ENCODE assay signal across 18 cellular contexts in the genomic region with DNA sequence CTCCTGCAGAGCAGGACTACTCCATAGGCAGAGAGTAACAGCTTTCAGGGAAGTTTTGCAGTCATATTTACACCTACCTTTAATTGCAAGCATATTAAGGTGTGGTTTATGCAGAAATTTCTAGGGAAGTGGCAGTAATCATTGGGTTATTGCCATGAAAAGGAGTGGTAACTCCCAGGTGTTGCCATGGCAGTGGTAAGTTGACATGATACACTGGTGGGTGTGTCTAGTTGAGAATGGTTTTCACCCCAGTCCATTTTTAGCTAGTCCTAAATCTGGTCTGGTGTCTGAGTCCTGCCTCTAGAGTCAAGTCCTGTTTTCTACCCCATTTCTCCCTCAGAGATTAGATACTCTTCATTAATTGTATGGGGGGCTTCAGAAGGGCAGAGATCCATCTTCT.
DNase-seq lines count a peak whose midpoint lies in the region; ATAC-seq, FAIRE-seq and TF ChIP-seq lines count a peak whose summit lies in the region.
"Had no signal": no experiment of that assay in that cellular context is flagged by ENCODE, and none has a peak within 500 bp of the region (broad histone marks: within the 10 kb centered on the region; RNA-seq: fewer than 3 reads in every experiment).

No MANE protein-coding gene starts in this region.

- BruUV-seq in MCF 10A (replicated peaks; lab: Mats Ljungman, UMichigan) = no TSS peak

- H3K4me3 Mint-ChIP-seq in MCF 10A (ENCODE audit: unreplicated experiment) (no peak overlapping the region), glutamatergic neuron (ENCODE audit: unreplicated experiment) (no peak overlapping the region)
- H3K4me3 Mint-ChIP-seq: CD4-positive, alpha-beta memory T cell; GM23338; H9 had no signal

- no peaks in the 10 kb centered on the region for H3K4me1 Mint-ChIP-seq in MCF 10A (ENCODE audit: insufficient read depth, unreplicated experiment)
- no peaks in the 10 kb centered on the region for H3K4me1 Mint-ChIP-seq in glutamatergic neuron (ENCODE audit: low read depth, unreplicated experiment)

- H3K9me3 Mint-ChIP-seq in MCF 10A (ENCODE audit: unreplicated experiment) = peaks cover 21% of the 10 kb centered on the region
- H3K9me3 Mint-ChIP-seq in glutamatergic neuron (ENCODE audit: unreplicated experiment) = peaks cover 3% of the 10 kb centered on the region

- intact Hi-C loops in MCF 10A (cut with micrococcal nuclease) (no loop called here), breast epithelium (cut with DNase I; ENCODE audit: low total_unique reads) (no loop called here), left colon (cut with DNase I, micrococcal nuclease) (no loop called here)

- ATAC-seq in left colon = peak; percentile 60
- ATAC-seq: GM23338, HCT116 had no signal

- POLR2A ChIA-PET in MCF 10A (lab: Yijun Ruan, JAX) = interaction anchor here (0.9 kb wide), 1 partner anchor 94 kb away, joined by 4 read pairs; no protein-coding TSS in a partner anchor

- H3K27ac ChIP-seq in breast epithelium = no peak overlapping the region

- no peaks in the 10 kb centered on the region for H3K4me1 ChIP-seq in breast epithelium

- no peak overlapping the region for H3K4me3 ChIP-seq in breast epithelium
- H3K4me3 ChIP-seq in bronchial epithelial cell (ENCODE audit: low read depth, low read length) = no peak overlapping the region
- H3K4me3 ChIP-seq: GM23338 had no signal

- H3K27me3 Mint-ChIP-seq in MCF 10A (ENCODE audit: insufficient read depth, unreplicated experiment) (no peaks in the 10 kb centered on the region), glutamatergic neuron (ENCODE audit: unreplicated experiment) (peaks cover 1% of the 10 kb centered on the region)
- H3K27me3 Mint-ChIP-seq: CD4-positive, alpha-beta memory T cell had no signal

- DNase-seq in MCF 10A (ENCODE audit: unreplicated experiment) (peak; percentile 17), breast epithelium (ENCODE audit: low spot score in 2 of 2) (no peak), bronchial epithelial cell (ENCODE audit: low read depth) (peak; percentile 20), left colon (no peak), medulla oblongata (ENCODE audit: extremely low spot score) (no peak), glutamatergic neuron (no peak)
- DNase-seq: C1 segment of cervical spinal cord; Calu3; CD4-positive, alpha-beta memory T cell; COR-L47; DMS53; DMS79 treated with DMSO at 0.1 percent for 48 hours; GF-D8; H9 had no signal

- H3K9me3 ChIP-seq in breast epithelium = peaks cover 14 to 28% of the 10 kb centered on the region in 2 donors

- TF ChIP-seq CTCF in MCF 10A (IDR thresholded peaks at IDR 0.05; ENCODE audit: unreplicated experiment) = no peak
- no peak for TF ChIP-seq CTCF in breast epithelium (IDR thresholded peaks at IDR 0.05)
- TF ChIP-seq CTCF in bronchial epithelial cell (IDR thresholded peaks at IDR 0.05; ENCODE audit: insufficient read depth, low read length, severe bottlenecking) = no peak
- TF ChIP-seq CTCF in glutamatergic neuron (IDR thresholded peaks at IDR 0.05; ENCODE audit: partially characterized antibody, unreplicated experiment) = no peak

- TF ChIP-seq POLR2A in breast epithelium (IDR thresholded peaks at IDR 0.05) = no peak

- H3K27me3 ChIP-seq in breast epithelium = no peaks in the 10 kb centered on the region
- no peaks in the 10 kb centered on the region for H3K27me3 ChIP-seq in bronchial epithelial cell (ENCODE audit: control insufficient read depth, insufficient read depth, low read length)

- H3K27ac Mint-ChIP-seq in MCF 10A (ENCODE audit: low read depth, unreplicated experiment) (no peak overlapping the region), glutamatergic neuron (ENCODE audit: unreplicated experiment) (no peak overlapping the region)
- H3K27ac Mint-ChIP-seq: CD4-positive, alpha-beta memory T cell; GM23338; H9 had no signal

- H3K36me3 Mint-ChIP-seq in MCF 10A (ENCODE audit: insufficient read depth, unreplicated experiment) (no peaks in the 10 kb centered on the region), glutamatergic neuron (ENCODE audit: unreplicated experiment) (peaks cover 17% of the 10 kb centered on the region)
- H3K36me3 Mint-ChIP-seq: CD4-positive, alpha-beta memory T cell had no signal

- CTCF ChIA-PET in MCF 10A (lab: Yijun Ruan, JAX) = no interaction called here

- no peak for FAIRE-seq in bronchial epithelial cell (lab: Jason Lieb, UNC)
- FAIRE-seq: GM12891, GM18507 had no signal

- H3K36me3 ChIP-seq in breast epithelium (no peaks in the 10 kb centered on the region), bronchial epithelial cell (ENCODE audit: control insufficient read depth, insufficient read depth, low read length) (no peaks in the 10 kb centered on the region)

Comparison
In these comparisons a context has a peak if more than half of its experiments do, and no peak if none do; other contexts are left out.
1. DNase-seq: peak in MCF 10A (single experiment) and bronchial epithelial cell (single experiment); none in breast epithelium (0 of 2), left colon (0 of 2), medulla oblongata (single experiment) and glutamatergic neuron (single experiment).